In the genomic region with DNA sequence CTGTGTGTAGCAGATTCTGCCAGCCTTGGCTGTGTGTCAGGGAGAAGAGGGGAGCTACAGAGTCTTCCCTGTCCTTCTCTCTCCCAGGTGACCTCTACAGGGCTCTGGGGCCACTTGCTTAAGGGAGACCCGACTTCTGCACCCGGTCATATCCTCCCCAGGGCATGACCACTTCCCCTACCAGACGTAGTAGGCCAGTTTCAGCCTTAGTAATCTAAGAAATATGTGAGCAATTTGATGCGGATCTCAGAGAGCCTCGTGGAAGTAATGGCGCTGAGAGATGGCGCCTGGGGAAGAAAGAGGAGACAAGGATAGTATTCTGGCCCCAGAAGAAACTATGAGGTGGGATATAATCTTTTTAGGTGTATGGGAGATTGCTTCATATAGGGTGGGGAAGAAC, we compare ENCODE assay signal across 9 cellular contexts. TPM values are rescaled to one million over a fixed set of nuclear protein-coding genes. Genes with fewer than 3 reads are reported as not detected.
DNase-seq lines count a peak whose midpoint lies in the region; ATAC-seq, FAIRE-seq and TF ChIP-seq lines count a peak whose summit lies in the region.
"Had no signal": no experiment of that assay in that cellular context is flagged by ENCODE, and none has a peak within 500 bp of the region (broad histone marks: within the 10 kb centered on the region; RNA-seq: fewer than 3 reads in every experiment).

No MANE protein-coding gene starts in this region.

- H3K27me3 Mint-ChIP-seq in osteocyte (ENCODE audit: unreplicated experiment) = no peaks in the 10 kb centered on the region
- no peaks in the 10 kb centered on the region for H3K27me3 Mint-ChIP-seq in CD4-positive, alpha-beta T cell

- peak overlapping the region; percentile 70 for H3K27ac Mint-ChIP-seq in osteocyte (ENCODE audit: unreplicated experiment)
- no peak overlapping the region for H3K27ac Mint-ChIP-seq in CD4-positive, alpha-beta T cell
- H3K27ac Mint-ChIP-seq: GM23338 had no signal

- peaks cover 57% of the 10 kb centered on the region for H3K4me1 Mint-ChIP-seq in osteocyte (ENCODE audit: unreplicated experiment)
- no peaks in the 10 kb centered on the region for H3K4me1 Mint-ChIP-seq in CD4-positive, alpha-beta T cell (ENCODE audit: low read depth)

- no peaks in the 10 kb centered on the region for H3K79me2 ChIP-seq in OCI-LY3 (ENCODE audit: low read length)

- no peaks in the 10 kb centered on the region for H4K20me1 ChIP-seq in OCI-LY3 (ENCODE audit: insufficient read depth, low read length)

- H3K4me3 ChIP-seq in OCI-LY3 (ENCODE audit: low read length) = peak overlapping the region; percentile 16; the same call in 1 of the 2 replicates
- H3K4me3 ChIP-seq in dorsolateral prefrontal cortex = peak overlapping the region in 18 of 59 donors; percentile 1 to 78 (median 10)
- H3K4me3 ChIP-seq: GM23338 had no signal

- H3K27me3 ChIP-seq in OCI-LY3 (ENCODE audit: low read depth, low read length) (no peaks in the 10 kb centered on the region), dorsolateral prefrontal cortex (no peaks in the 10 kb centered on the region)
- H3K27me3 ChIP-seq in CD4-positive, alpha-beta T cell (ENCODE audit: control insufficient read depth, insufficient read depth, low read length) = no peaks in the 10 kb centered on the region

- no peak for ATAC-seq in HG02938 (IDR thresholded peaks at IDR 0.05; ENCODE audit: unreplicated experiment)
- ATAC-seq in HG02884 (IDR thresholded peaks at IDR 0.05; ENCODE audit: unreplicated experiment) = no peak
- ATAC-seq in CD4-positive, alpha-beta T cell (ENCODE audit: poor library complexity) = no peak
- ATAC-seq: GM23338 had no signal

- H3K4me2 ChIP-seq in OCI-LY3 (ENCODE audit: low read length) = peak overlapping the region; percentile 52
- H3K4me2 ChIP-seq: GM23338 had no signal

- peaks cover 26% of the 10 kb centered on the region for H3K4me1 ChIP-seq in OCI-LY3 (ENCODE audit: low read length)

- CTCF ChIA-PET in CD4-positive, alpha-beta T cell (lab: Charles Lee) = interaction anchor here (1.3 kb wide), 1 partner anchor 24 kb away, joined by 3 read pairs; no protein-coding TSS in a partner anchor

- peaks cover 8% of the 10 kb centered on the region for H3K36me3 Mint-ChIP-seq in osteocyte (ENCODE audit: unreplicated experiment)
- no peaks in the 10 kb centered on the region for H3K36me3 Mint-ChIP-seq in CD4-positive, alpha-beta T cell (ENCODE audit: low read depth)

- peak overlapping the region; percentile 2; the same call in 1 of the 2 replicates for H3K9ac ChIP-seq in OCI-LY3 (ENCODE audit: low read length)

- no peak for TF ChIP-seq CTCF in OCI-LY3 (IDR thresholded peaks at IDR 0.05; ENCODE audit: low read depth, low read length)
- no peak for TF ChIP-seq CTCF in dorsolateral prefrontal cortex (IDR thresholded peaks at IDR 0.05 in 54 of 56, conservative IDR thresholded peaks at IDR 0.05 in 2 of 56; ENCODE audit: low read depth in 1 of 56, partially characterized antibody in 56 of 56)
- no peak for TF ChIP-seq CTCF in osteocyte (IDR thresholded peaks at IDR 0.05)
- TF ChIP-seq CTCF in CD4-positive, alpha-beta T cell (IDR thresholded peaks at IDR 0.05) = no peak

- no peaks in the 10 kb centered on the region for H3K9me3 Mint-ChIP-seq in osteocyte (ENCODE audit: unreplicated experiment)
- no peaks in the 10 kb centered on the region for H3K9me3 Mint-ChIP-seq in CD4-positive, alpha-beta T cell
- H3K9me3 Mint-ChIP-seq: GM23338 had no signal

- POLR2A ChIA-PET in CD4-positive, alpha-beta T cell (lab: Charles Lee) = no interaction called here

- intact Hi-C loops in dorsolateral prefrontal cortex (cut with DNase I) = loop anchor here (2.0 to 10.0 kb wide), 2 partner anchors 16 to 58 kb away; no protein-coding TSS in a partner anchor
- intact Hi-C loops in CD4-positive, alpha-beta T cell (cut with DNase I, micrococcal nuclease) = loop anchor here (5.0 to 10.0 kb wide), 2 partner anchors 40 to 52 kb away; no protein-coding TSS in a partner anchor

- H3K36me3 ChIP-seq in OCI-LY3 (replicated peaks; ENCODE audit: low read depth, low read length) = no peaks in the 10 kb centered on the region

- no peak overlapping the region for H2AFZ ChIP-seq in OCI-LY3 (ENCODE audit: low read depth, low read length)
- H2AFZ ChIP-seq: GM23338 had no signal

- TF ChIP-seq POLR2A in GM12892 (IDR thresholded peaks at IDR 0.05; ENCODE audit: low read depth, low read length) = no peak

- H3K27ac ChIP-seq in OCI-LY3 (ENCODE audit: low read length) (no peak overlapping the region), dorsolateral prefrontal cortex (peak overlapping the region; percentile 30 to 100 (median 99))
- no peak overlapping the region for H3K27ac ChIP-seq in CD4-positive, alpha-beta T cell (ENCODE audit: low read depth, low read length)

- no peaks in the 10 kb centered on the region for H3K9me3 ChIP-seq in OCI-LY3 (ENCODE audit: insufficient read depth, low read length)
- no peaks in the 10 kb centered on the region for H3K9me3 ChIP-seq in CD4-positive, alpha-beta T cell (ENCODE audit: control insufficient read depth, low read length)

- H3K4me3 Mint-ChIP-seq in osteocyte (ENCODE audit: unreplicated experiment) = no peak overlapping the region
- H3K4me3 Mint-ChIP-seq in CD4-positive, alpha-beta T cell = no peak overlapping the region
- H3K4me3 Mint-ChIP-seq: GM23338 had no signal

- DNase-seq in AG08395 (ENCODE audit: low spot score) = peak; percentile 81
- no peak for DNase-seq in dorsolateral prefrontal cortex
- no peak for DNase-seq in osteocyte (ENCODE audit: extremely low spot score, unreplicated experiment)
- no peak for DNase-seq in GM12892 (ENCODE audit: insufficient read length)
- no peak for DNase-seq in CD4-positive, alpha-beta T cell

- no peak for FAIRE-seq in GM12892 (lab: Jason Lieb, UNC)

RNA-seq across cellular contexts. Expression of a gene that starts 41.9 kb away (rescaled TPM):
- total RNA-seq in dorsolateral prefrontal cortex = 100 to 1,000 TPM; 219 to 402 (median 309) TPM
- total RNA-seq in osteocyte = 87.0 and 93.7 TPM in 2 replicates
- polyA plus RNA-seq in GM12892 (2012; ENCODE audit: missing spikeins) = 0.55 TPM
- 1 to 10 TPM; 3.0 to 3.3 TPM for total RNA-seq in CD4-positive, alpha-beta T cell

Comparison
In these comparisons a context has a peak if more than half of its experiments do, and no peak if none do; other contexts are left out.
1. H3K27ac ChIP-seq: peak in dorsolateral prefrontal cortex (59 of 59); none in OCI-LY3 (single experiment) and CD4-positive, alpha-beta T cell (single experiment).
2. RNA of a gene that starts 41.9 kb away (total RNA-seq): 219 to 402 TPM in dorsolateral prefrontal cortex and 87.0 to 93.7 TPM in osteocyte; 3.0 to 3.3 TPM in CD4-positive, alpha-beta T cell; every median in the first group is over 10 times any median in the second.